10 cellular contexts compared by ENCODE assay signal in the genomic region with DNA sequence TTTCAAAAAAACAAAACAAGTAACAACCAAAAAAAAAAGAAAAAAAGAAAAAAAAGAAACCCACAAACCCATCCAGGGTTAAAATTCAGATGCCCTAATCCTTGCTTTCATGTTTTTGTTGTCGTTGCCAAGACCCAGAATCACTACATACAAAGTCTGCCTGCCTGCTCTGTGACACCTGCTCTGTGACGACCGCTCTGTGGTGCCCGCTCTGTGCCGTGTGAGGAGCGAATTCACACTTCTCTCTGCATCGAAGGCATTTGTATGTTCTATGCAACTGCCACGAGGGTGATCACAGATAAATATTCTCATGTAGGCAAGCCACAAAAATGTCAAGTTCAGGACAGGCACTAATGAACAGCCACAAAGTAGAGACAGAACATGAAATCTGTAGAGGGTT.
A peak's percentile ranks its signal among the peaks of the same experiment; 100 is the strongest.
DNase-seq lines count a peak whose midpoint lies in the region; ATAC-seq and TF ChIP-seq lines count a peak whose summit lies in the region.
"Had no signal": no experiment of that assay in that cellular context is flagged by ENCODE, and none has a peak within 500 bp of the region (broad histone marks: within the 10 kb centered on the region; RNA-seq: fewer than 3 reads in every experiment).

No MANE protein-coding gene starts in this region.

- peak overlapping the region in 42 of 59 donors; percentile 2 to 69 (median 44) for H3K27ac ChIP-seq in dorsolateral prefrontal cortex
- H3K27ac ChIP-seq in transverse colon, result peak overlapping the region in 3 of 4 donors; percentile 22 to 65 (median 31)

- no peaks in the 10 kb centered on the region for H3K27me3 ChIP-seq in dorsolateral prefrontal cortex
- H3K27me3 ChIP-seq in transverse colon, result no peaks in the 10 kb centered on the region
- H3K27me3 ChIP-seq in BE2C, result no peaks in the 10 kb centered on the region

- no peak overlapping the region for H3K4me3 Mint-ChIP-seq in activated naive CD4-positive, alpha-beta T cell treated with anti-CD3 and anti-CD28 coated beads, Interleukin-2, amount 10 ng/mL, durations not matched to agents 7 days and 5 days

- no peaks in the 10 kb centered on the region for H3K27me3 Mint-ChIP-seq in activated naive CD4-positive, alpha-beta T cell treated with anti-CD3 and anti-CD28 coated beads, Interleukin-2, amount 10 ng/mL, durations not matched to agents 7 days and 5 days

- no peak for TF ChIP-seq POLR2A in transverse colon (IDR thresholded peaks at IDR 0.05)

- peak overlapping the region; percentile 3 for H3K27ac Mint-ChIP-seq in activated naive CD4-positive, alpha-beta T cell treated with anti-CD3 and anti-CD28 coated beads, Interleukin-2, amount 10 ng/mL, durations not matched to agents 7 days and 5 days

- CTCF ChIA-PET in activated naive CD4-positive, alpha-beta T cell treated with anti-CD3 and anti-CD28 coated beads, Interleukin-2, amount 10 ng/mL, durations not matched to agents 7 days and 5 days (lab: Charles Lee), result no interaction called here

- TF ChIP-seq EP300 in transverse colon (IDR thresholded peaks at IDR 0.05; ENCODE audit: low read depth), result no peak

- no peak overlapping the region for H3K4me3 ChIP-seq in dorsolateral prefrontal cortex
- no peak overlapping the region for H3K4me3 ChIP-seq in transverse colon
- H3K4me3 ChIP-seq in BE2C (ENCODE audit: low read depth, low read length), result no peak overlapping the region

- ATAC-seq in HG03571 (IDR thresholded peaks at IDR 0.05; ENCODE audit: unreplicated experiment), result peak; percentile 35
- no peak for ATAC-seq in HG03457 (IDR thresholded peaks at IDR 0.05; ENCODE audit: unreplicated experiment)
- no peak for ATAC-seq in GM18909 (IDR thresholded peaks at IDR 0.05; ENCODE audit: poor library complexity, unreplicated experiment)
- ATAC-seq: SK-N-SH treated with all-trans-retinoic acid at 6 μM for 48 hours had no signal

- H3K36me3 ChIP-seq in transverse colon (peaks cover 0 to 5% (median 0%) of the 10 kb centered on the region in 4 donors), BE2C (no peaks in the 10 kb centered on the region; the same call in 1 of the 2 replicates)

- no peak for TF ChIP-seq CTCF in dorsolateral prefrontal cortex (IDR thresholded peaks at IDR 0.05 in 54 of 56, conservative IDR thresholded peaks at IDR 0.05 in 2 of 56; ENCODE audit: low read depth in 1 of 56, partially characterized antibody in 56 of 56)
- TF ChIP-seq CTCF in transverse colon (IDR thresholded peaks at IDR 0.05), result no peak
- TF ChIP-seq CTCF in BE2C (IDR thresholded peaks at IDR 0.05; ENCODE audit: low read depth, low read length), result no peak

- WGBS in transverse colon (ENCODE audit: low coverage in 1 of 2), 2 donors, result 69 to 70% methylated on average over 3 to 8 of the region's 8 CpGs

- H3K9me3 Mint-ChIP-seq in activated naive CD4-positive, alpha-beta T cell treated with anti-CD3 and anti-CD28 coated beads, Interleukin-2, amount 10 ng/mL, durations not matched to agents 7 days and 5 days, result no peaks in the 10 kb centered on the region

- DNase-seq in activated naive CD4-positive, alpha-beta T cell treated with anti-CD3 and anti-CD28 coated beads, Interleukin-2, amount 10 ng/mL, durations not matched to agents 7 days and 5 days, result no peak
- no peak for DNase-seq in activated naive CD4-positive, alpha-beta T cell (lab: John Stamatoyannopoulos, UW)
- DNase-seq in dorsolateral prefrontal cortex (no peak), transverse colon (no peak), BE2C (no peak)
- DNase-seq: NCI-H187 treated with DMSO at 0.1 percent for 48 hours had no signal

- intact Hi-C loops in dorsolateral prefrontal cortex (cut with DNase I), result no loop called here
- intact Hi-C loops in transverse colon (cut with DNase I; ENCODE audit: low total_unique reads), result no loop called here

- H3K4me1 Mint-ChIP-seq in activated naive CD4-positive, alpha-beta T cell treated with anti-CD3 and anti-CD28 coated beads, Interleukin-2, amount 10 ng/mL, durations not matched to agents 7 days and 5 days, result peaks cover 3% of the 10 kb centered on the region

- H3K36me3 Mint-ChIP-seq in activated naive CD4-positive, alpha-beta T cell treated with anti-CD3 and anti-CD28 coated beads, Interleukin-2, amount 10 ng/mL, durations not matched to agents 7 days and 5 days, result peaks cover 45% of the 10 kb centered on the region

- H3K4me1 ChIP-seq in transverse colon (peaks cover 0 to 21% (median 8%) of the 10 kb centered on the region in 4 donors), BE2C (no peaks in the 10 kb centered on the region)

- in situ Hi-C loops in transverse colon (cut with MboI; ENCODE audit: low pct_ligation_motif_present in 1 of 4, low pct_unique_long_range_greater_than_20kb in 1 of 4, low sequenced_read_pairs in 3 of 4), result no loop called here

- H3K9me3 ChIP-seq in transverse colon (no peaks in the 10 kb centered on the region), BE2C (no peaks in the 10 kb centered on the region)
